8 cellular contexts compared by ENCODE assay signal in genomic region chr22:18024276-18024939, GRCh38. TPM values are rescaled to one million over a fixed set of nuclear protein-coding genes. Genes with fewer than 3 reads are reported as not detected.
DNase-seq lines count a peak whose midpoint lies in the region; ATAC-seq and TF ChIP-seq lines count a peak whose summit lies in the region.

Gene MICAL3 (minus strand): TSS chr22:18024561. CDS start chr22:17906812, 117,749 bp downstream.

- TF ChIP-seq CTCF in fibroblast of pulmonary artery (IDR thresholded peaks at IDR 0.05; ENCODE audit: low read length, missing control alignments): peak; percentile 46
- peak in 4 of 7 experiments; percentile 10 to 67 (median 40) for TF ChIP-seq CTCF in stomach (IDR thresholded peaks at IDR 0.05)

- DNase-seq in DMS114 treated with DMSO at 0.1 percent for 48 hours (lab: John Stamatoyannopoulos, UW; ENCODE audit: unreplicated experiment) (peak; percentile 34), RKO (ENCODE audit: low spot score) (peak; percentile 74), activated gamma-delta T cell (lab: John Stamatoyannopoulos, UW) (peak; percentile 36), fibroblast of pulmonary artery (ENCODE audit: low read depth) (peak; percentile 64), stomach (peak; percentile 69), NCI-H2107 (lab: John Stamatoyannopoulos, UW) (no peak)
- peak in 9 of 10 donors; percentile 27 to 67 (median 56) for DNase-seq in naive thymus-derived CD8-positive, alpha-beta T cell

- peak within 1 kb of the TSS in 3 of 10 donors; percentile 64 to 84 (median 71) for H3K27ac Mint-ChIP-seq in naive thymus-derived CD8-positive, alpha-beta T cell

- no peaks in the 10 kb centered on the region for H3K36me3 Mint-ChIP-seq in naive thymus-derived CD8-positive, alpha-beta T cell

- 1 to 3% (median 1%) methylated on average over 43 to 56 of the region's 56 CpGs for WGBS in stomach, 5 donors

- no peaks in the 10 kb centered on the region for H3K9me3 Mint-ChIP-seq in naive thymus-derived CD8-positive, alpha-beta T cell

- H3K4me1 Mint-ChIP-seq in naive thymus-derived CD8-positive, alpha-beta T cell: peaks cover 9 to 17% (median 14%) of the 10 kb centered on the region in 4 donors

- POLR2A ChIA-PET in naive thymus-derived CD8-positive, alpha-beta T cell (lab: Charles Lee): interaction anchor here (0.6 kb wide), 1 partner anchor 440 kb away, joined by 3 read pairs; no protein-coding TSS in a partner anchor

- no peaks in the 10 kb centered on the region for H3K9me3 ChIP-seq in stomach

- no peak for TF ChIP-seq EP300 in stomach (IDR thresholded peaks at IDR 0.05)

- peak within 1 kb of the TSS; percentile 77 to 98 (median 91) for H3K4me3 Mint-ChIP-seq in naive thymus-derived CD8-positive, alpha-beta T cell

- peak within 1 kb of the TSS; percentile 62 to 87 (median 69) for H3K27ac ChIP-seq in stomach

- H3K27me3 ChIP-seq in stomach: peaks cover 0 to 26% (median 0%) of the 10 kb centered on the region in 3 donors

- no peak for TF ChIP-seq POLR2A in stomach (IDR thresholded peaks at IDR 0.05)

- H3K27me3 Mint-ChIP-seq in naive thymus-derived CD8-positive, alpha-beta T cell: peaks cover 20 to 43% (median 41%) of the 10 kb centered on the region in 5 donors

- H3K36me3 ChIP-seq in stomach: no peaks in the 10 kb centered on the region

- ATAC-seq in HG03432 (IDR thresholded peaks at IDR 0.05; ENCODE audit: unreplicated experiment): peak; percentile 79
- ATAC-seq in naive thymus-derived CD8-positive, alpha-beta T cell: peak; percentile 95 to 98

- intact Hi-C loops in stomach (cut with DNase I; ENCODE audit: low total_unique reads): no loop called here

- H3K4me3 ChIP-seq in fibroblast of pulmonary artery (replicated peaks; ENCODE audit: low read depth, low read length) (peak within 1 kb of the TSS; percentile 53), stomach (peak within 1 kb of the TSS; percentile 59 to 82 (median 68))

- peaks cover 8 to 28% (median 26%) of the 10 kb centered on the region in 4 donors for H3K4me1 ChIP-seq in stomach

RNA-seq across cellular contexts. Expression of gene MICAL3, which starts in this region (rescaled TPM):
- total RNA-seq in naive thymus-derived CD8-positive, alpha-beta T cell: 10 to 100 TPM; 20.8 to 27.3 TPM
- 1 to 10 TPM in 2 of 3 donors, under 1 TPM in 1; 0.90 to 1.3 (median 1.2) TPM for polyA plus RNA-seq in naive thymus-derived CD8-positive, alpha-beta T cell
- total RNA-seq in stomach: 100 to 1,000 TPM in 1 of 5 donors, 10 to 100 TPM in 4; 17.5 to 130 (median 37.3) TPM
- polyA plus RNA-seq in stomach: 1 to 10 TPM; 3.5 to 5.1 (median 4.9) TPM
